In genomic region chr2:43758738-43759137, GRCh38 we compare ENCODE assay signal across 13 cellular contexts. TPM values are rescaled to one million over a fixed set of nuclear protein-coding genes. Genes with fewer than 3 reads are reported as not detected.
DNase-seq lines count a peak whose midpoint lies in the region; ATAC-seq and TF ChIP-seq lines count a peak whose summit lies in the region.
"Had no signal": no experiment of that assay in that cellular context is flagged by ENCODE, and none has a peak within 500 bp of the region (broad histone marks: within the 10 kb centered on the region; RNA-seq: fewer than 3 reads in every experiment).

No MANE protein-coding gene starts in this region.

- intact Hi-C loops in uterus (cut with DNase I; ENCODE audit: low total_unique reads) = no loop called here

- peak overlapping the region; percentile 22 to 89 for H3K27ac ChIP-seq in uterus

- H3K4me3 Mint-ChIP-seq in chondrocyte (ENCODE audit: unreplicated experiment) (no peak overlapping the region), mesothelial cell of epicardium (no peak overlapping the region)
- H3K4me3 Mint-ChIP-seq: activated naive CD8-positive, alpha-beta T cell treated with anti-CD3 and anti-CD28 coated beads, Interleukin-2, amount 10 ng/mL, durations not matched to agents 7 days and 5 days; IgD-negative memory B cell; memory B cell had no signal

- no peak overlapping the region for H3K4me3 ChIP-seq in uterus

- TF ChIP-seq CTCF in chondrocyte (IDR thresholded peaks at IDR 0.05) = no peak
- no peak for TF ChIP-seq CTCF in mesothelial cell of epicardium (IDR thresholded peaks at IDR 0.05; ENCODE audit: unreplicated experiment)
- TF ChIP-seq CTCF in uterus (IDR thresholded peaks at IDR 0.05) = no peak
- TF ChIP-seq CTCF in GM10266 (IDR thresholded peaks at IDR 0.05; ENCODE audit: control insufficient read depth, insufficient read depth, low read depth, missing control alignments) = no peak

- H3K27ac Mint-ChIP-seq in chondrocyte (ENCODE audit: unreplicated experiment) (peak overlapping the region; percentile 80), mesothelial cell of epicardium (peak overlapping the region; percentile 29)
- H3K27ac Mint-ChIP-seq: activated naive CD8-positive, alpha-beta T cell treated with anti-CD3 and anti-CD28 coated beads, Interleukin-2, amount 10 ng/mL, durations not matched to agents 7 days and 5 days; IgD-negative memory B cell; memory B cell had no signal

- H3K9me3 ChIP-seq in uterus = no peaks in the 10 kb centered on the region

- H3K4me1 ChIP-seq in uterus = no peaks in the 10 kb centered on the region

- no peak for ATAC-seq in GM19452 (IDR thresholded peaks at IDR 0.05; ENCODE audit: unreplicated experiment)
- no peak for ATAC-seq in activated CD4-positive, CD25-positive, alpha-beta regulatory T cell treated with anti-CD3 and anti-CD28 coated beads, Interleukin-2, amount 50 U/mL, for 24 hours

- no peak for TF ChIP-seq POLR2A in uterus (IDR thresholded peaks at IDR 0.05)

- peaks cover 32% of the 10 kb centered on the region for H3K4me1 Mint-ChIP-seq in chondrocyte (ENCODE audit: low read depth)
- H3K4me1 Mint-ChIP-seq in mesothelial cell of epicardium = peaks cover 6% of the 10 kb centered on the region
- H3K4me1 Mint-ChIP-seq: activated naive CD8-positive, alpha-beta T cell treated with anti-CD3 and anti-CD28 coated beads, Interleukin-2, amount 10 ng/mL, durations not matched to agents 7 days and 5 days; IgD-negative memory B cell; memory B cell had no signal

- DNase-seq in M059J (ENCODE audit: low read depth) (peak; percentile 80), chondrocyte (ENCODE audit: low spot score) (no peak), mesothelial cell of epicardium (ENCODE audit: low spot score in 2 of 2, unreplicated experiment in 2 of 2) (no peak), uterus (no peak), GM10266 (ENCODE audit: extremely low spot score) (no peak), middle frontal gyrus (ENCODE audit: extremely low spot score, low spot score) (no peak)
- DNase-seq: activated CD8-positive, alpha-beta memory T cell treated with anti-CD3 and anti-CD28 coated beads for 24 hours; activated naive CD8-positive, alpha-beta T cell treated with anti-CD3 and anti-CD28 coated beads, Interleukin-2, amount 10 ng/mL, durations not matched to agents 7 days and 5 days; hippocampal formation had no signal

- no peaks in the 10 kb centered on the region for H3K27me3 Mint-ChIP-seq in chondrocyte (ENCODE audit: low read depth)
- no peaks in the 10 kb centered on the region for H3K27me3 Mint-ChIP-seq in mesothelial cell of epicardium (ENCODE audit: low read depth)
- H3K27me3 Mint-ChIP-seq: activated naive CD8-positive, alpha-beta T cell treated with anti-CD3 and anti-CD28 coated beads, Interleukin-2, amount 10 ng/mL, durations not matched to agents 7 days and 5 days; IgD-negative memory B cell had no signal

- H3K36me3 ChIP-seq in uterus = no peaks in the 10 kb centered on the region

- H3K9me3 Mint-ChIP-seq in chondrocyte (ENCODE audit: low read depth) (no peaks in the 10 kb centered on the region), mesothelial cell of epicardium (no peaks in the 10 kb centered on the region)
- H3K9me3 Mint-ChIP-seq: activated naive CD8-positive, alpha-beta T cell treated with anti-CD3 and anti-CD28 coated beads, Interleukin-2, amount 10 ng/mL, durations not matched to agents 7 days and 5 days; IgD-negative memory B cell; memory B cell had no signal

- H3K36me3 Mint-ChIP-seq in chondrocyte (ENCODE audit: low read depth) (peaks cover 2% of the 10 kb centered on the region), mesothelial cell of epicardium (no peaks in the 10 kb centered on the region)
- H3K36me3 Mint-ChIP-seq: activated naive CD8-positive, alpha-beta T cell treated with anti-CD3 and anti-CD28 coated beads, Interleukin-2, amount 10 ng/mL, durations not matched to agents 7 days and 5 days; IgD-negative memory B cell; memory B cell had no signal

- H3K27me3 ChIP-seq in uterus = no peaks in the 10 kb centered on the region

RNA-seq across cellular contexts. Expression of gene DYNC2LI1, which starts 15.1 kb away (rescaled TPM):
- total RNA-seq in M059J (2014; rRNA removed; shearing (Covaris generic)) = 16.0 and 17.0 TPM in 2 replicates
- total RNA-seq in chondrocyte = 10.8 to 16.9 TPM (median 11.1 TPM) in 3 replicates
- total RNA-seq in mesothelial cell of epicardium = 29.2 to 31.0 TPM (median 30.7 TPM) in 3 replicates
- total RNA-seq in uterus = 10 to 100 TPM; 27.0 to 83.8 (median 62.4) TPM
